ENCODE assay signal across 8 cellular contexts in genomic region chr20:63657260-63657936, GRCh38. TPM values are rescaled to one million over a fixed set of nuclear protein-coding genes. Genes with fewer than 3 reads are reported as not detected.
DNase-seq lines count a peak whose midpoint lies in the region; ATAC-seq and TF ChIP-seq lines count a peak whose summit lies in the region.

No MANE protein-coding gene starts in this region.

- H3K9me3 Mint-ChIP-seq in stimulated activated memory B cell treated with anti-CD40 and anti-IgM and Interleukin-4, amounts not matched to agents 10 μg/mL and 1 μg/mL and 100 μg/mL, for 72 hours = no peaks in the 10 kb centered on the region

- H3K36me3 ChIP-seq in right atrium auricular region = peaks cover 13% of the 10 kb centered on the region

- H3K4me1 Mint-ChIP-seq in stimulated activated memory B cell treated with anti-CD40 and anti-IgM and Interleukin-4, amounts not matched to agents 10 μg/mL and 1 μg/mL and 100 μg/mL, for 72 hours = peaks cover 34% of the 10 kb centered on the region

- H3K36me3 Mint-ChIP-seq in stimulated activated memory B cell treated with anti-CD40 and anti-IgM and Interleukin-4, amounts not matched to agents 10 μg/mL and 1 μg/mL and 100 μg/mL, for 72 hours = peaks cover 4% of the 10 kb centered on the region

- peaks cover 0 to 39% of the 10 kb centered on the region in 2 donors for H3K4me1 ChIP-seq in right atrium auricular region

- H3K27ac Mint-ChIP-seq in stimulated activated memory B cell treated with anti-CD40 and anti-IgM and Interleukin-4, amounts not matched to agents 10 μg/mL and 1 μg/mL and 100 μg/mL, for 72 hours = peak overlapping the region; percentile 86

- TF ChIP-seq CTCF in AG04449 (IDR thresholded peaks at IDR 0.05; ENCODE audit: insufficient read depth, low read length, missing control alignments) = no peak
- no peak for TF ChIP-seq CTCF in VCaP (conservative IDR thresholded peaks at IDR 0.05)
- no peak for TF ChIP-seq CTCF in right atrium auricular region (IDR thresholded peaks at IDR 0.05)
- TF ChIP-seq CTCF in GM10266 (IDR thresholded peaks at IDR 0.05; ENCODE audit: control insufficient read depth, insufficient read depth, low read depth, missing control alignments) = no peak

- no peaks in the 10 kb centered on the region for H3K9me3 ChIP-seq in right atrium auricular region

- CTCF ChIA-PET in AG04449 (lab: Yijun Ruan, JAX) = interaction anchor here (1.0 to 1.3 kb wide), 2 partner anchors 79 to 120 kb away, joined by 3 to 5 read pairs; partner anchors contain the start of gene PTK6

- peaks cover 29% of the 10 kb centered on the region for H3K27me3 Mint-ChIP-seq in stimulated activated memory B cell treated with anti-CD40 and anti-IgM and Interleukin-4, amounts not matched to agents 10 μg/mL and 1 μg/mL and 100 μg/mL, for 72 hours

- H3K27me3 ChIP-seq in right atrium auricular region = no peaks in the 10 kb centered on the region

- peak; percentile 1 for ATAC-seq in GM21528 (IDR thresholded peaks at IDR 0.05; ENCODE audit: low FRiP score, unreplicated experiment)
- no peak for ATAC-seq in stimulated activated memory B cell treated with anti-CD40 and anti-IgM and Interleukin-4, amounts not matched to agents 10 μg/mL and 1 μg/mL and 100 μg/mL, for 72 hours

- H3K4me3 Mint-ChIP-seq in stimulated activated memory B cell treated with anti-CD40 and anti-IgM and Interleukin-4, amounts not matched to agents 10 μg/mL and 1 μg/mL and 100 μg/mL, for 72 hours = peak overlapping the region; percentile 94

- DNase-seq in AG04449 (ENCODE audit: low read depth, low spot score) (no peak), right atrium auricular region (ENCODE audit: low spot score) (no peak), GM10266 (ENCODE audit: extremely low spot score) (no peak), inferior parietal cortex (ENCODE audit: extremely low spot score) (no peak), NCI-H2081 (lab: John Stamatoyannopoulos, UW) (no peak)

- H3K27ac ChIP-seq in VCaP (peak overlapping the region; percentile 83), right atrium auricular region (peak overlapping the region; percentile 81 to 82)

- POLR2A ChIA-PET in AG04449 (lab: Yijun Ruan, JAX) = interaction anchor here (1.0 to 1.9 kb wide), 5 partner anchors 11 to 299 kb away, joined by 3 to 9 read pairs (median 5); partner anchors contain the start of genes GMEB2 and UCKL1

- H3K4me3 ChIP-seq in AG04449 (ENCODE audit: low read depth, low read length) (peak overlapping the region; percentile 88), right atrium auricular region (peak overlapping the region; percentile 63 to 78)

RNA-seq across cellular contexts. Expression of gene RTEL1, which starts 0.7 kb away (rescaled TPM):
- total RNA-seq in right atrium auricular region = 1 to 10 TPM; 4.8 to 9.2 TPM

RNA-seq across cellular contexts. Expression of gene STMN3, which starts 4.2 kb away (rescaled TPM):
- 10 to 100 TPM in 1 of 2 donors, 1 to 10 TPM in 1; 5.7 to 10.1 TPM for total RNA-seq in right atrium auricular region

RNA-seq across cellular contexts. Expression of gene GMEB2, which starts 30.5 kb away (rescaled TPM):
- 1 to 10 TPM; 5.8 to 9.4 TPM for total RNA-seq in right atrium auricular region

RNA-seq across cellular contexts. Expression of gene TNFRSF6B, which starts 39.1 kb away (rescaled TPM):
- total RNA-seq in right atrium auricular region = 1 to 10 TPM; 1.2 to 3.8 TPM

RNA-seq across cellular contexts. Expression of gene ARFRP1, which starts 50.4 kb away (rescaled TPM):
- 10 to 100 TPM; 33.5 to 39.4 TPM for total RNA-seq in right atrium auricular region
